In the genomic region with DNA sequence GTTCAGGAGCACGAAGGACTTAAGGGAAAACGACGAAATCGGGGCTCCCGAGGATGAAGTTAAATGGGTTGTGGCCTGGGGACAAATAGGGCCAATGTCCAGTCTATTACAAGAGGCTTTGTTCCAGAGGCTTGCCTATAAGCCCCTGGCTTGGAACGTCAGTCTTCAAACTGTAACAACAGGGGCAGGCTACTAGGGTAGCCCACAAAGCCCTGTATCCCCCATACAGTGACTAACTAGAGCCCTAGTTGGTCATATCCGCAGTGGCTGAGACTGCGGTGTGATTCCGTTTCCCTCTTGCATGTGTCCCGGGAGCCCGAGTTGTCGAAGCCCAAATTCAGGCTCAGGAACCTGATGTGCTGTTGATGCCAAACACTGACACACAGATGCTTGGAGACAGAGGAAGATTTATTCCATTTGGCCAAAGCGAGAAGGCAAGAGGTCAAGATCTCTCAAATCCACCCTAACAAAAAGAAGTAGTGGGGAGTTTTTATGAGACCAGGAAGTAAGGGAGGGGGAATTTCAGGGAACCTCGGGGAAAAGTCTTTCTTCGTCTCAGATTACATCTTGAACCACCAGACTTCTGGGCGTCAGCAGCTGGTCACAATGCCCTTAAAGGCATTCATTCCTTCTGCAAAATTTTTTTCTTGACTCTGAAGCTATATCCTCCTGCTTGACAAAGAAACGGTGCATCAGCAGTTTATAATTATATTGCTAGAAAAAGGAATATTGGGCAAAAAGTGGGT, we compare ENCODE assay signal across 7 cellular contexts. TPM values are rescaled to one million over a fixed set of nuclear protein-coding genes. Genes with fewer than 3 reads are reported as not detected.
DNase-seq lines count a peak whose midpoint lies in the region; ATAC-seq and TF ChIP-seq lines count a peak whose summit lies in the region.

No MANE protein-coding gene starts in this region.

- H3K27me3 Mint-ChIP-seq in activated T-cell treated with anti-CD3 and anti-CD28 coated beads, Interleukin-2, amount 50 U/mL, for 72 hours (ENCODE audit: low read depth), result no peaks in the 10 kb centered on the region
- H3K27me3 Mint-ChIP-seq in natural killer cell (ENCODE audit: low read depth in 2 of 2), result no peaks in the 10 kb centered on the region

- peak overlapping the region; percentile 96 for H3K27ac Mint-ChIP-seq in activated T-cell treated with anti-CD3 and anti-CD28 coated beads, Interleukin-2, amount 50 U/mL, for 72 hours
- H3K27ac Mint-ChIP-seq in natural killer cell, result peak overlapping the region; percentile 97 to 100

- TF ChIP-seq POLR2A in suprapubic skin (IDR thresholded peaks at IDR 0.05), result no peak

- ATAC-seq in GM21576 (IDR thresholded peaks at IDR 0.05; ENCODE audit: unreplicated experiment), result peak; percentile 6
- peak; percentile 35 to 43 for ATAC-seq in activated T-cell treated with anti-CD3 and anti-CD28 coated beads, Interleukin-2, amount 50 U/mL, for 72 hours (replicated peaks in 1 of 2)
- ATAC-seq in natural killer cell, result peak; percentile 7 to 31 (median 28)

- H3K4me1 ChIP-seq in NT2/D1 (ENCODE audit: insufficient read depth, insufficient read length), result no peaks in the 10 kb centered on the region
- peaks cover 39% of the 10 kb centered on the region for H3K4me1 ChIP-seq in suprapubic skin

- no peaks in the 10 kb centered on the region for H3K27me3 ChIP-seq in NT2/D1 (ENCODE audit: insufficient read depth, insufficient read length)
- H3K27me3 ChIP-seq in suprapubic skin, result no peaks in the 10 kb centered on the region

- 2% methylated on average over 12 of the region's 17 CpGs for WGBS in suprapubic skin

- peaks cover 7% of the 10 kb centered on the region for H3K36me3 ChIP-seq in NT2/D1 (ENCODE audit: insufficient read depth, insufficient read length, low read length)
- H3K36me3 ChIP-seq in suprapubic skin, result no peaks in the 10 kb centered on the region

- no peak for DNase-seq in NT2/D1 (ENCODE audit: low read depth, low spot score)
- DNase-seq in activated T-cell treated with anti-CD3 and anti-CD28 coated beads, Interleukin-2, amount 50 U/mL, for 72 hours, result peak; percentile 68 to 69
- DNase-seq in fibroblast of mammary gland (ENCODE audit: low read depth), result peak; percentile 84
- peak; percentile 64 for DNase-seq in natural killer cell
- DNase-seq in suprapubic skin (ENCODE audit: low spot score in 2 of 2), result peak in 1 of 2 donors; percentile 80
- no peak for DNase-seq in NCI-H1048 (lab: John Stamatoyannopoulos, UW)

- intact Hi-C loops in natural killer cell (cut with micrococcal nuclease), result loop anchor here (1.0 to 10.0 kb wide), 9 partner anchors 70 to 954 kb away; partner anchors contain the start of genes CCL3L1, CCL3L3, SLFN11 and SLFN12

- H3K36me3 Mint-ChIP-seq in activated T-cell treated with anti-CD3 and anti-CD28 coated beads, Interleukin-2, amount 50 U/mL, for 72 hours (ENCODE audit: insufficient read depth in 2 of 2), result peaks cover 8 to 17% of the 10 kb centered on the region in 2 donors
- H3K36me3 Mint-ChIP-seq in natural killer cell, result no peaks in the 10 kb centered on the region

- TF ChIP-seq CTCF in fibroblast of mammary gland (conservative IDR thresholded peaks at IDR 0.05; ENCODE audit: control insufficient read depth, insufficient read depth, low read depth, low read length) (no peak), natural killer cell (IDR thresholded peaks at IDR 0.05) (no peak), suprapubic skin (IDR thresholded peaks at IDR 0.05) (no peak)

- H3K4me1 Mint-ChIP-seq in activated T-cell treated with anti-CD3 and anti-CD28 coated beads, Interleukin-2, amount 50 U/mL, for 72 hours (ENCODE audit: low read depth), result peaks cover 75% of the 10 kb centered on the region
- peaks cover 75 to 78% of the 10 kb centered on the region in 2 donors for H3K4me1 Mint-ChIP-seq in natural killer cell

- no peaks in the 10 kb centered on the region for H3K9me3 Mint-ChIP-seq in activated T-cell treated with anti-CD3 and anti-CD28 coated beads, Interleukin-2, amount 50 U/mL, for 72 hours
- H3K9me3 Mint-ChIP-seq in natural killer cell, result no peaks in the 10 kb centered on the region

- no peaks in the 10 kb centered on the region for H3K9me3 ChIP-seq in NT2/D1 (ENCODE audit: insufficient read depth, low read length)
- no peaks in the 10 kb centered on the region for H3K9me3 ChIP-seq in suprapubic skin

- TF ChIP-seq EP300 in suprapubic skin (IDR thresholded peaks at IDR 0.05), result no peak

- H3K4me3 ChIP-seq in NT2/D1 (ENCODE audit: insufficient read length, low read depth), result peak overlapping the region; percentile 75
- H3K4me3 ChIP-seq in fibroblast of mammary gland (ENCODE audit: control insufficient read depth, low read depth, low read length), result peak overlapping the region; percentile 73
- peak overlapping the region; percentile 67 for H3K4me3 ChIP-seq in suprapubic skin

- H3K4me3 Mint-ChIP-seq in activated T-cell treated with anti-CD3 and anti-CD28 coated beads, Interleukin-2, amount 50 U/mL, for 72 hours, result peak overlapping the region; percentile 92 to 96
- H3K4me3 Mint-ChIP-seq in natural killer cell, result peak overlapping the region; percentile 97

- H3K27ac ChIP-seq in suprapubic skin, result peak overlapping the region; percentile 94

- peak overlapping the region; percentile 71 for H3K9ac ChIP-seq in NT2/D1 (ENCODE audit: insufficient read length, low read depth)

RNA-seq across cellular contexts. Expression of gene SLFN5, which starts 0.8 kb away (rescaled TPM):
- total RNA-seq in activated T-cell treated with anti-CD3 and anti-CD28 coated beads, Interleukin-2, amount 50 U/mL, for 72 hours, result 10 to 100 TPM; 53.8 to 70.3 TPM
- 100 to 1,000 TPM; 118 to 164 (median 141) TPM for total RNA-seq in natural killer cell
- 10 to 100 TPM in 2 of 4 donors, 1 to 10 TPM in 2; 4.9 to 17.9 (median 9.1) TPM for total RNA-seq in suprapubic skin

RNA-seq across cellular contexts. Expression of gene SLC35G3, which starts 49.4 kb away (rescaled TPM):
- not detected for total RNA-seq in activated T-cell treated with anti-CD3 and anti-CD28 coated beads, Interleukin-2, amount 50 U/mL, for 72 hours
- total RNA-seq in natural killer cell (not detected), suprapubic skin (not detected)

Comparison
In these comparisons a context has a peak if more than half of its experiments do, and no peak if none do; other contexts are left out.
1. DNase-seq: peak in activated T-cell treated with anti-CD3 and anti-CD28 coated beads, Interleukin-2, amount 50 U/mL, for 72 hours (2 of 2), fibroblast of mammary gland (single experiment) and natural killer cell (single experiment); none in NT2/D1 (single experiment) and NCI-H1048 (single experiment).
2. Peak in every context shown above with its lines, with median percentiles within 50 percentile points of each other: ATAC-seq and H3K4me3 ChIP-seq.